ENCODE assay signal across 1 cellular context in the genomic region with DNA sequence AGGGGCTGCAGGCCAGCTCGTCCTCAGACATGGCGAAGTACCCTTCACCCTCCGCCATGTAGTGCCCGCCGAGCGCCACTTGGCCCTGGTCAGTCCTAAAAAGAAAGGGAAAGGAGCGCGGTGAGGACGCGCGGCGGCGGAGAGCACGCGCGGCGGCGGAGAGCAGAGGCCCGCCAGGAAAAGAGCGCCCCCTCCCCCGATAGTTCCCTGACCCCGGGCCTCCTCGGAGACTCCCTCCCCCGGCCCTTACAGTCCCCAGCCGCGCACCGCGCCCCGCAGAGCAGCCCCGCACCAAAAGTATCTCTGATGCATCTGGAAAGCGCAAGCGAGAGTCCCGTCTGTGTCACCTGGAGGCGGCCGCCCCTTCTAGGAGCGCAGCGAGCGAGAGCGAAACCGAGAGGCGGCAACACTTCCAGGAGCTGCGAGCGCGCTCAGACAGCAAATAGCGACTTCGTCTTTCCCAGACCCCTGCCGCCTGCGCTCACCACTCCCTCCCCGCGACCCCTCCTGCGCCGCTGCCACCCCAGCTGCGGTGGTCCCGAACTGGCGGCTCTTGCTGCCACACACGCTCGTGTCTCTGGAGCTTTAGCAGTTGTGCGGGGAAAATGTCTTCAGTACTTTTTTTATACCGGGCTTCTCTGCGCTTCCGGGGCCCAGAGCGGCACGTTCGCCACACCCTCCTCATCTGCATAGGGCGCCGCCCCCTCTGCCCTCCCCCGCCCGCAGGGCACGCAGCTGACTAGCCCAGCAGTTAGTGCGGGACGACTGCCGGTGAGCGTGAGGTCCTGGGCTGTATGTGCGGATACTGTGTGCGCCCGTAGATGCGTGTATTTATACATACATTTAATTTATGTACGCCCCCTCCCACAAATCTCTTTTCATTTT.
TF ChIP-seq lines count a peak whose summit lies in the region.

TSS of gene TENT5A (minus strand) at position 598 of the 885 bp plus-strand sequence. CDS start at position 58, 540 bp downstream.

TF ChIP-seq in HepG2, 621 proteins besides CTCF, POLR2A, EP300 and RAD21 (continued from another document and continues in another):
- TF ChIP-seq, protein P1, sequence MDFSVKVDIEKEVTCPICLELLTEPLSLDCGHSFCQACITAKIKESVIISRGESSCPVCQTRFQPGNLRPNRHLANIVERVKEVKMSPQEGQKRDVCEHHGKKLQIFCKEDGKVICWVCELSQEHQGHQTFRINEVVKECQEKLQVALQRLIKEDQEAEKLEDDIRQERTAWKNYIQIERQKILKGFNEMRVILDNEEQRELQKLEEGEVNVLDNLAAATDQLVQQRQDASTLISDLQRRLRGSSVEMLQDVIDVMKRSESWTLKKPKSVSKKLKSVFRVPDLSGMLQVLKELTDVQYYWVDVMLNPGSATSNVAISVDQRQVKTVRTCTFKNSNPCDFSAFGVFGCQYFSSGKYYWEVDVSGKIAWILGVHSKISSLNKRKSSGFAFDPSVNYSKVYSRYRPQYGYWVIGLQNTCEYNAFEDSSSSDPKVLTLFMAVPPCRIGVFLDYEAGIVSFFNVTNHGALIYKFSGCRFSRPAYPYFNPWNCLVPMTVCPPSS (IDR thresholded peaks at IDR 0.05) = no peak
- TF ChIP-seq ZNF746 (CRISPR knock-in tag; IDR thresholded peaks at IDR 0.05) = 0 out of 2 replicates have a peak, but pooled peaks have one; percentile 51
- TF ChIP-seq ZFP37 (CRISPR knock-in tag; IDR thresholded peaks at IDR 0.05; ENCODE audit: borderline replicate concordance) = no peak; the same call in 1 of the 2 replicates
- no peak for TF ChIP-seq ZNF674 (CRISPR knock-in tag; IDR thresholded peaks at IDR 0.05; ENCODE audit: low read depth)
- no peak for TF ChIP-seq ZNF460 (CRISPR knock-in tag; IDR thresholded peaks at IDR 0.05; ENCODE audit: borderline replicate concordance)
- TF ChIP-seq, protein P2, sequence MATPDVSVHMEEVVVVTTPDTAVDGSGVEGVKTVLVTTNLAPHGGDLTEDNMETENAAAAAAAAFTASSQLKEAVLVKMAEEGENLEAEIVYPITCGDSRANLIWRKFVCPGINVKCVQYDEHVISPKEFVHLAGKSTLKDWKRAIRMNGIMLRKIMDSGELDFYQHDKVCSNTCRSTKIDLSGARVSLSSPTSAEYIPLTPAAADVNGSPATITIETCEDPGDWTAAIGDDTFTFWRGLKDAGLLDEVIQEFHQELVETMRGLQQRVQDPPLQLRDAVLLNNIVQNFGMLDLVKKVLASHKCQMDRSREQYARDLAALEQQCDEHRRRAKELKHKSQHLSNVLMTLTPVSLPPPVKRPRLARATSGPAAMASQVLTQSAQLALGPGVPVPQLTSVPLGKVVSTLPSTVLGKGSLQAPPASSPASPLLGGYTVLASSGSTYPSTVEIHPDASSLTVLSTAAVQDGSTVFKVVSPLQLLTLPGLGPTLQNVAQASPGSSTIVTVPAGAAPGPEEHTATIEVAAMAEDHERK (CRISPR knock-in tag; IDR thresholded peaks at IDR 0.05; ENCODE audit: low read depth) = no peak
- no peak for TF ChIP-seq JUNB (CRISPR knock-in tag; IDR thresholded peaks at IDR 0.05; ENCODE audit: borderline replicate concordance)
- TF ChIP-seq HMG20A (CRISPR knock-in tag; IDR thresholded peaks at IDR 0.05; ENCODE audit: borderline replicate concordance) = no peak
- TF ChIP-seq ZNF570 (CRISPR knock-in tag; IDR thresholded peaks at IDR 0.05; ENCODE audit: borderline replicate concordance) = no peak
- no peak for TF ChIP-seq MAFF (IDR thresholded peaks at IDR 0.05; ENCODE audit: low read depth, low read length)
- no peak for TF ChIP-seq CENPBD1 (CRISPR knock-in tag; IDR thresholded peaks at IDR 0.05; ENCODE audit: borderline replicate concordance, low read depth)
- TF ChIP-seq E2F5 (CRISPR knock-in tag; conservative IDR thresholded peaks at IDR 0.05) = no peak; the same call in 1 of the 2 replicates
- TF ChIP-seq ZNF552 (CRISPR knock-in tag; IDR thresholded peaks at IDR 0.05; ENCODE audit: borderline replicate concordance) = no peak; the same call in 1 of the 2 replicates
- TF ChIP-seq BHLHE40 (IDR thresholded peaks at IDR 0.05; ENCODE audit: low read length) = peak; percentile 88
- no peak; the same call in 1 of the 2 replicates for TF ChIP-seq ZBTB20 (CRISPR knock-in tag; IDR thresholded peaks at IDR 0.05; ENCODE audit: borderline replicate concordance, low read depth)
- TF ChIP-seq KAT8 (CRISPR knock-in tag; IDR thresholded peaks at IDR 0.05) = no peak; the same call in 1 of the 2 replicates
- TF ChIP-seq ZNF33A (CRISPR knock-in tag; IDR thresholded peaks at IDR 0.05; ENCODE audit: borderline replicate concordance) = no peak
- no peak for TF ChIP-seq ZNF335 (CRISPR knock-in tag; IDR thresholded peaks at IDR 0.05)
- no peak for TF ChIP-seq TBX3 (IDR thresholded peaks at IDR 0.05; ENCODE audit: borderline replicate concordance)
- no peak for TF ChIP-seq ZNF780A (CRISPR knock-in tag; IDR thresholded peaks at IDR 0.05)
- no peak; the same call in 1 of the 2 replicates for TF ChIP-seq KDM5A (IDR thresholded peaks at IDR 0.05; ENCODE audit: borderline replicate concordance, low read length)
- no peak for TF ChIP-seq RNF2 (conservative IDR thresholded peaks at IDR 0.05; ENCODE audit: low read depth)
- TF ChIP-seq DRAP1 (CRISPR knock-in tag; IDR thresholded peaks at IDR 0.05) = peak; percentile 73; the same call in 1 of the 2 replicates
- TF ChIP-seq ZNF703 (CRISPR knock-in tag; IDR thresholded peaks at IDR 0.05; ENCODE audit: borderline replicate concordance) = 0 out of 2 replicates have a peak, but pooled peaks have one; percentile 56
- peak; percentile 48 for TF ChIP-seq HNRNPL (IDR thresholded peaks at IDR 0.05; ENCODE audit: low read depth, low read length)
- no peak for TF ChIP-seq ZNF724P (CRISPR knock-in tag; IDR thresholded peaks at IDR 0.05; ENCODE audit: borderline replicate concordance)
- TF ChIP-seq ZNF609 (CRISPR knock-in tag; IDR thresholded peaks at IDR 0.05; ENCODE audit: borderline replicate concordance) = no peak
- no peak; the same call in 1 of the 2 replicates for TF ChIP-seq SRY (CRISPR knock-in tag; IDR thresholded peaks at IDR 0.05)
- TF ChIP-seq NR2F1 (CRISPR knock-in tag; IDR thresholded peaks at IDR 0.05) = 0 out of 4 replicates have a peak, but pooled peaks of 1 of the 2 experiments have one; percentile 11
- TF ChIP-seq ZSCAN9 (CRISPR knock-in tag; IDR thresholded peaks at IDR 0.05; ENCODE audit: borderline replicate concordance) = no peak; the same call in 1 of the 2 replicates
- TF ChIP-seq RCOR2 (CRISPR knock-in tag; IDR thresholded peaks at IDR 0.05) = no peak
- TF ChIP-seq ZNF264 (CRISPR knock-in tag; IDR thresholded peaks at IDR 0.05) = no peak
- TF ChIP-seq, protein P3, sequence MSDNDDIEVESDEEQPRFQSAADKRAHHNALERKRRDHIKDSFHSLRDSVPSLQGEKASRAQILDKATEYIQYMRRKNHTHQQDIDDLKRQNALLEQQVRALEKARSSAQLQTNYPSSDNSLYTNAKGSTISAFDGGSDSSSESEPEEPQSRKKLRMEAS (IDR thresholded peaks at IDR 0.05) = no peak
- no peak for TF ChIP-seq PCBP2 (optimal IDR thresholded peaks at IDR 0.05; ENCODE audit: low read depth, low read length, poor library complexity, severe bottlenecking)
- no peak for TF ChIP-seq SALL2 (CRISPR knock-in tag; IDR thresholded peaks at IDR 0.05)
- no peak for TF ChIP-seq ZBTB33 (CRISPR knock-in tag; IDR thresholded peaks at IDR 0.05)
- TF ChIP-seq MED8 (CRISPR knock-in tag; IDR thresholded peaks at IDR 0.05; ENCODE audit: insufficient replicate concordance) = no peak
- no peak for TF ChIP-seq HOXA5 (CRISPR knock-in tag; IDR thresholded peaks at IDR 0.05)
- no peak for TF ChIP-seq RFXAP (CRISPR knock-in tag; IDR thresholded peaks at IDR 0.05; ENCODE audit: borderline replicate concordance)
- TF ChIP-seq ZNF276 (CRISPR knock-in tag; IDR thresholded peaks at IDR 0.05; ENCODE audit: low read depth) = no peak
- TF ChIP-seq SP1 (IDR thresholded peaks at IDR 0.05) = no peak
- TF ChIP-seq SP1 (CRISPR knock-in tag; IDR thresholded peaks at IDR 0.05) = peak; percentile 86
- TF ChIP-seq ZNF747 (CRISPR knock-in tag; IDR thresholded peaks at IDR 0.05; ENCODE audit: borderline replicate concordance) = no peak
- no peak for TF ChIP-seq FLYWCH1 (CRISPR knock-in tag; IDR thresholded peaks at IDR 0.05)
